In genomic region chr10:132449826-132450211, GRCh38 we compare ENCODE assay signal across 17 cellular contexts. TPM values are rescaled to one million over a fixed set of nuclear protein-coding genes. Genes with fewer than 3 reads are reported as not detected.
DNase-seq lines count a peak whose midpoint lies in the region; ATAC-seq and TF ChIP-seq lines count a peak whose summit lies in the region.
"Had no signal": no experiment of that assay in that cellular context is flagged by ENCODE, and none has a peak within 500 bp of the region (broad histone marks: within the 10 kb centered on the region; RNA-seq: fewer than 3 reads in every experiment).

No MANE protein-coding gene starts in this region.

- TF ChIP-seq CTCF in RWPE1 (conservative IDR thresholded peaks at IDR 0.05; ENCODE audit: low read depth) = no peak

- no peak overlapping the region for H3K4me3 Mint-ChIP-seq in memory B cell
- H3K4me3 Mint-ChIP-seq: activated naive CD4-positive, alpha-beta T cell treated with anti-CD3 and anti-CD28 coated beads, Interleukin-2, amount 10 ng/mL, durations not matched to agents 7 days and 5 days; neural progenitor cell had no signal

- 72% methylated on average over 11 of the region's 11 CpGs for WGBS in urinary bladder

- no peak for ATAC-seq in Right ventricle myocardium superior (ENCODE audit: poor library complexity)
- ATAC-seq in memory B cell (ENCODE audit: low read depth) = no peak

- DNase-seq in Right ventricle myocardium superior (peak; percentile 37), cardiac septum (ENCODE audit: low spot score) (no peak), RWPE1 (ENCODE audit: low spot score) (no peak), memory B cell (ENCODE audit: low spot score in 2 of 2) (no peak), DMS 273 treated with DMSO at 0.1 percent for 48 hours (lab: John Stamatoyannopoulos, UW) (no peak)
- no peak for DNase-seq in stimulated activated CD4-positive, alpha-beta T cell treated with anti-CD3 and anti-CD28 coated beads, Interleukin-2, amount 100 ng/mL, for 24 hours
- no peak for DNase-seq in stimulated activated naive CD4-positive, alpha-beta T cell (lab: John Stamatoyannopoulos, UW)
- DNase-seq: activated CD8-positive, alpha-beta memory T cell treated with anti-CD3 and anti-CD28 coated beads, Interleukin-2, amount 50 U/mL, for 4 hours; activated naive CD4-positive, alpha-beta T cell treated with anti-CD3 and anti-CD28 coated beads, Interleukin-2, amount 10 ng/mL, durations not matched to agents 7 days and 5 days; Calu3; effector CD4-positive, alpha-beta T cell; NCI-H2029 treated with DMSO at 0.1 percent for 48 hours; NCI-H524; stimulated activated CD4-positive, alpha-beta T cell treated with anti-CD3 and anti-CD28 coated beads, Interleukin-4, amount 100 ng/mL, for 1 hour; SW 1271 had no signal

- H3K27ac Mint-ChIP-seq in memory B cell = peak overlapping the region; percentile 71
- H3K27ac Mint-ChIP-seq: activated naive CD4-positive, alpha-beta T cell treated with anti-CD3 and anti-CD28 coated beads, Interleukin-2, amount 10 ng/mL, durations not matched to agents 7 days and 5 days; neural progenitor cell had no signal

- peaks cover 31% of the 10 kb centered on the region for H3K4me1 Mint-ChIP-seq in memory B cell

- no peak overlapping the region for H3K4me3 ChIP-seq in urinary bladder (ENCODE audit: low read depth, low read length)
- H3K4me3 ChIP-seq: neural progenitor cell had no signal

- intact Hi-C loops in Right ventricle myocardium superior (cut with DNase I) (loop anchor here (2.0 to 5.0 kb wide), 2 partner anchors 57 to 228 kb away; no protein-coding TSS in a partner anchor), cardiac septum (cut with DNase I) (no loop called here)

- CTCF ChIA-PET in RWPE1 (lab: Yijun Ruan, JAX) = interaction anchor here (0.9 kb wide), 1 partner anchor 227 kb away, joined by 4 read pairs; no protein-coding TSS in a partner anchor

- no peaks in the 10 kb centered on the region for H3K4me1 ChIP-seq in urinary bladder (ENCODE audit: insufficient read depth)

- no peaks in the 10 kb centered on the region for H3K27me3 Mint-ChIP-seq in memory B cell

- no peaks in the 10 kb centered on the region for H3K36me3 Mint-ChIP-seq in memory B cell
- H3K36me3 Mint-ChIP-seq: activated naive CD4-positive, alpha-beta T cell treated with anti-CD3 and anti-CD28 coated beads, Interleukin-2, amount 10 ng/mL, durations not matched to agents 7 days and 5 days; neural progenitor cell had no signal

- H3K27ac ChIP-seq in RWPE1 = peak overlapping the region; percentile 92
- H3K27ac ChIP-seq in urinary bladder (ENCODE audit: low read depth) = peak overlapping the region; percentile 66
- H3K27ac ChIP-seq: neural progenitor cell had no signal

- no peaks in the 10 kb centered on the region for H3K36me3 ChIP-seq in urinary bladder (ENCODE audit: insufficient read depth)
- H3K36me3 ChIP-seq: neural progenitor cell had no signal

- H3K9me3 Mint-ChIP-seq in memory B cell = no peaks in the 10 kb centered on the region
- H3K9me3 Mint-ChIP-seq: activated naive CD4-positive, alpha-beta T cell treated with anti-CD3 and anti-CD28 coated beads, Interleukin-2, amount 10 ng/mL, durations not matched to agents 7 days and 5 days; neural progenitor cell had no signal

- POLR2A ChIA-PET in RWPE1 (lab: Yijun Ruan, JAX; ENCODE audit: low non-redundant PET) = no interaction called here

RNA-seq across cellular contexts. Expression of gene PWWP2B, which starts 52.8 kb away (rescaled TPM):
- total RNA-seq in Right ventricle myocardium superior (23.0 TPM), cardiac septum (14.3 TPM), urinary bladder (6.8 TPM)
- 16.6 TPM for polyA plus RNA-seq in urinary bladder
